Comparison of ENCODE assay signal across 1 cellular context in the genomic region with DNA sequence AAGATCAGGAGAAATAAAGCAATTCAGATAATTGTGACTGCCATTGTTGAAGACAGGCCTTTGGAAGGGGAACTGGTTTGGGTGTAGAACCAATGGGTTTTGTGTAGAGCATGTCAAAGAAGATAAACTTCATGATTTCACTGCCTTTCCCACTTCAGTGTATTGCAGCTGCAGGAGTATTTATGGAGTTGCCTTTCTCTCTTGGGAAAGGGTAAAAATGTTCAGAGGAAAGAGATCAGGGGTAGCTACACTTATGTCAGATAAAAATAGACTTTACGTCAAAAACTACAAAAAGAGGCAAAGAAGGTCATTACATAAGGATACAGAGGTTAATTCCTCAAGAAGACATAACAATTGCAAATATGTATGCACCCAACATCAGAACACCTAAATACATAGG.
TF ChIP-seq lines count a peak whose summit lies in the region.

No MANE protein-coding gene starts in this region.

TF ChIP-seq in K562, 482 proteins besides CTCF, POLR2A, EP300 and RAD21 (continued from another document):
- TF ChIP-seq, protein P1, sequence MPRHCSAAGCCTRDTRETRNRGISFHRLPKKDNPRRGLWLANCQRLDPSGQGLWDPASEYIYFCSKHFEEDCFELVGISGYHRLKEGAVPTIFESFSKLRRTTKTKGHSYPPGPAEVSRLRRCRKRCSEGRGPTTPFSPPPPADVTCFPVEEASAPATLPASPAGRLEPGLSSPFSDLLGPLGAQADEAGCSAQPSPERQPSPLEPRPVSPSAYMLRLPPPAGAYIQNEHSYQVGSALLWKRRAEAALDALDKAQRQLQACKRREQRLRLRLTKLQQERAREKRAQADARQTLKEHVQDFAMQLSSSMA (CRISPR knock-in tag; IDR thresholded peaks at IDR 0.05), result no peak
- TF ChIP-seq, protein P2, sequence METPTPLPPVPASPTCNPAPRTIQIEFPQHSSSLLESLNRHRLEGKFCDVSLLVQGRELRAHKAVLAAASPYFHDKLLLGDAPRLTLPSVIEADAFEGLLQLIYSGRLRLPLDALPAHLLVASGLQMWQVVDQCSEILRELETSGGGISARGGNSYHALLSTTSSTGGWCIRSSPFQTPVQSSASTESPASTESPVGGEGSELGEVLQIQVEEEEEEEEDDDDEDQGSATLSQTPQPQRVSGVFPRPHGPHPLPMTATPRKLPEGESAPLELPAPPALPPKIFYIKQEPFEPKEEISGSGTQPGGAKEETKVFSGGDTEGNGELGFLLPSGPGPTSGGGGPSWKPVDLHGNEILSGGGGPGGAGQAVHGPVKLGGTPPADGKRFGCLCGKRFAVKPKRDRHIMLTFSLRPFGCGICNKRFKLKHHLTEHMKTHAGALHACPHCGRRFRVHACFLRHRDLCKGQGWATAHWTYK (CRISPR knock-in tag; IDR thresholded peaks at IDR 0.05), result no peak
- TF ChIP-seq BRD9 (IDR thresholded peaks at IDR 0.05; ENCODE audit: low read depth, partially characterized antibody) (no peak), KHSRP (IDR thresholded peaks at IDR 0.05) (no peak)
- TF ChIP-seq, protein P3, sequence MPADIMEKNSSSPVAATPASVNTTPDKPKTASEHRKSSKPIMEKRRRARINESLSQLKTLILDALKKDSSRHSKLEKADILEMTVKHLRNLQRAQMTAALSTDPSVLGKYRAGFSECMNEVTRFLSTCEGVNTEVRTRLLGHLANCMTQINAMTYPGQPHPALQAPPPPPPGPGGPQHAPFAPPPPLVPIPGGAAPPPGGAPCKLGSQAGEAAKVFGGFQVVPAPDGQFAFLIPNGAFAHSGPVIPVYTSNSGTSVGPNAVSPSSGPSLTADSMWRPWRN (IDR thresholded peaks at IDR 0.05; ENCODE audit: low read depth), result no peak
TF ChIP-seq in K562: peak in this region for 0.
